In genomic region chr2:207143131-207143473, GRCh38 we compare ENCODE assay signal across 9 cellular contexts. TPM values are rescaled to one million over a fixed set of nuclear protein-coding genes. Genes with fewer than 3 reads are reported as not detected.
DNase-seq lines count a peak whose midpoint lies in the region; ATAC-seq and TF ChIP-seq lines count a peak whose summit lies in the region.
"Had no signal": no experiment of that assay in that cellular context is flagged by ENCODE, and none has a peak within 500 bp of the region (broad histone marks: within the 10 kb centered on the region; RNA-seq: fewer than 3 reads in every experiment).

No MANE protein-coding gene starts in this region.

- H3K27ac ChIP-seq in hepatocyte (peak overlapping the region; percentile 76), subcutaneous abdominal adipose tissue (ENCODE audit: low read depth, low read length) (peak overlapping the region; percentile 96)
- H3K27ac ChIP-seq: 22Rv1 had no signal

- H3K9me2 ChIP-seq in hepatocyte (replicated peaks; ENCODE audit: insufficient read depth), result no peaks in the 10 kb centered on the region

- CTCF ChIA-PET in activated B cell treated with CpG ODN at 0.5 μM for 24 hours (lab: Charles Lee), result interaction anchor here (0.7 to 3.4 kb wide), 8 partner anchors 10 to 482 kb away, joined by 3 to 14 read pairs (median 5); partner anchors contain the start of genes KLF7 and METTL21A

- H3K4me3 ChIP-seq in hepatocyte (no peak overlapping the region), subcutaneous abdominal adipose tissue (ENCODE audit: low read depth in 1 of 5, low read length in 5 of 5) (peak overlapping the region in 3 of 5 donors; percentile 39 to 50 (median 50))

- intact Hi-C loops in activated B cell treated with CpG ODN at 0.5 μM for 24 hours (cut with micrococcal nuclease), result loop anchor here (1.0 to 5.0 kb wide), 3 partner anchors 23 to 386 kb away; partner anchors contain the start of gene CREB1

- H3K36me3 ChIP-seq in hepatocyte (replicated peaks; ENCODE audit: insufficient read depth, low read depth), result no peaks in the 10 kb centered on the region
- peaks cover 0 to 3% (median 2%) of the 10 kb centered on the region in 5 donors for H3K36me3 ChIP-seq in subcutaneous abdominal adipose tissue (ENCODE audit: control insufficient read depth in 5 of 5, insufficient read depth in 5 of 5, low read length in 5 of 5)

- peak; percentile 19 for ATAC-seq in activated B cell treated with CpG ODN at 0.5 μM for 24 hours (ENCODE audit: low read depth)

- H3K27me3 Mint-ChIP-seq in activated B cell treated with CpG ODN at 0.5 μM for 24 hours, result no peaks in the 10 kb centered on the region

- peak overlapping the region; percentile 92 for H3K27ac Mint-ChIP-seq in activated B cell treated with CpG ODN at 0.5 μM for 24 hours

- H3K79me2 ChIP-seq in hepatocyte, result peaks cover 68% of the 10 kb centered on the region

- peaks cover 9% of the 10 kb centered on the region for H3K36me3 Mint-ChIP-seq in activated B cell treated with CpG ODN at 0.5 μM for 24 hours (ENCODE audit: low read depth)

- POLR2A ChIA-PET in activated B cell treated with CpG ODN at 0.5 μM for 24 hours (lab: Charles Lee), result interaction anchor here (0.7 to 4.8 kb wide), 13 partner anchors 10 to 1248 kb away, joined by 3 to 202 read pairs (median 6); partner anchors contain the start of genes CREB1, KLF7 and METTL21A

- 74% methylated on average over 2 of the region's 2 CpGs for WGBS in hepatocyte (ENCODE audit: low lambda C conversion rate, missing lambda C conversion rate)

- no peaks in the 10 kb centered on the region for H4K20me1 ChIP-seq in hepatocyte (ENCODE audit: insufficient read depth, poor library complexity, severe bottlenecking)

- H3K4me1 ChIP-seq in hepatocyte (ENCODE audit: insufficient read depth) (peaks cover 25% of the 10 kb centered on the region), subcutaneous abdominal adipose tissue (ENCODE audit: control insufficient read depth in 5 of 5, insufficient read depth in 5 of 5, low read length in 5 of 5) (peaks cover 15 to 74% (median 70%) of the 10 kb centered on the region in 5 donors)

- TF ChIP-seq CTCF in activated B cell treated with CpG ODN at 0.5 μM for 24 hours (IDR thresholded peaks at IDR 0.05), result no peak
- TF ChIP-seq CTCF in hepatocyte (IDR thresholded peaks at IDR 0.05; ENCODE audit: poor library complexity), result no peak

- H3K9ac ChIP-seq in subcutaneous abdominal adipose tissue (ENCODE audit: low read length in 5 of 5), result peak overlapping the region; percentile 3 to 57 (median 24)

- DNase-seq in NOMO-1 treated with DMSO at 0.1 percent for 48 hours (lab: John Stamatoyannopoulos, UW; ENCODE audit: unreplicated experiment) (peak; percentile 88), NOMO-1 treated with dmso at 0.1 percent for 144 hours (lab: John Stamatoyannopoulos, UW; ENCODE audit: unreplicated experiment) (no peak), activated B cell treated with CpG ODN at 0.5 μM for 24 hours (no peak), hepatocyte (ENCODE audit: low spot score) (no peak), RKO (ENCODE audit: low spot score) (no peak), cerebellar cortex (ENCODE audit: low spot score) (no peak), anterior cingulate cortex (lab: John Stamatoyannopoulos, UW) (no peak)

- peak overlapping the region; percentile 52 for H3K4me3 Mint-ChIP-seq in activated B cell treated with CpG ODN at 0.5 μM for 24 hours

- H3K9me3 ChIP-seq in hepatocyte (ENCODE audit: low read depth) (no peaks in the 10 kb centered on the region), subcutaneous abdominal adipose tissue (ENCODE audit: control insufficient read depth in 5 of 5, low read length in 5 of 5) (no peaks in the 10 kb centered on the region)

- peak overlapping the region; percentile 26 for H2AFZ ChIP-seq in hepatocyte

- no peaks in the 10 kb centered on the region for H3K27me3 ChIP-seq in hepatocyte
- H3K27me3 ChIP-seq in subcutaneous abdominal adipose tissue (ENCODE audit: control insufficient read depth in 5 of 5, insufficient read depth in 4 of 5, low read length in 5 of 5), result no peaks in the 10 kb centered on the region

- H3K4me1 Mint-ChIP-seq in activated B cell treated with CpG ODN at 0.5 μM for 24 hours, result peaks cover 61% of the 10 kb centered on the region

- H3K9me3 Mint-ChIP-seq in activated B cell treated with CpG ODN at 0.5 μM for 24 hours, result no peaks in the 10 kb centered on the region

- H3K4me2 ChIP-seq in hepatocyte, result peak overlapping the region; percentile 68

RNA-seq across cellular contexts. Expression of gene KLF7, which starts 22.6 kb away (rescaled TPM):
- total RNA-seq in activated B cell treated with CpG ODN at 0.5 μM for 24 hours (31.7 and 35.8 TPM in 2 replicates), hepatocyte (6.3 and 18.6 TPM in 2 replicates)
- polyA plus RNA-seq in hepatocyte, result 7.9 and 8.4 TPM in 2 replicates
